In the genomic region with DNA sequence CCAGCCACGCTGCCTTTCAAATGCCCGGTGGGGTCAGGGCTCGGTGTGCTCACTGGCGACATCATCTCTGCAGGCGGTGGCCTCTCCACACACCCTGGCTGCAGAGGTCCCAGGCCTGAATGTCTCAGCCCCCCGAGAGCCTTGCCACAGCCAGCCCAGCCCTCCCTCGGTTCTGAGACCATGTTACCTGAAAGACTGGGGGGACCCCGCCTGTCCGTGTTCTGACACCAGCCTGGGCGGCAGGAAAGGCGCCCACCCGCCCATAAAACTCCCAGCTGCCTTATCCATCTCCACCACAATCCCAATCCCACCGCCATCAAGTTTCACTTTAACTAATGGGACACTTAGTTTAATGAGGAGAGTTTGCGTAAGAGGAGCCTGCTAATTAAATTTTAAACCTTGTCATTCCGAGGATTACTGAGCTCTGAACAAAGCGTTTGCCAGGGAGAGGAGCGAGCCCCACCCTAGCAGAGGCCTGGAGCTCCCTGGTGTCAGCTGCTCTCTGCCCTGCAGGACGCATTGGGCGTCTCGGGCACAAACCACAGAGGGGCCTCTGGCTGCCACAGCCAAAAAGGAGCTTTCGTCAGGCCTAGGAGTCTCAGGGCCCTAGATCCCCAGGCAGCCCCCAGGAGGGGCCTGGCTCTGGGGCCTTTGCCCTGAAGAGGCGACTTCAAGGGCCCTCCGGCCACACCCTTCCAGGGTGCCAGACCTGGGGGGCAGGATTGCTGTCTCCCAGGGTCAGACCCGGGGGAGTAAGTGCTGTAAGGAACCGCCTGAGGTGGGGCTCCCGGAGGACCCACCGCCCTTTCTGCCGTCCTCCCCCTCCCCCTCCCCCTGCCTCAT, we compare ENCODE assay signal across 2 cellular contexts.
TF ChIP-seq lines count a peak whose summit lies in the region.

No MANE protein-coding gene starts in this region.

TF ChIP-seq in HEK293, 187 proteins besides CTCF, POLR2A, EP300 and RAD21 (continues in another document):
- TF ChIP-seq ZFP41 (tag by site-specific recombination; IDR thresholded peaks at IDR 0.05; ENCODE audit: borderline replicate concordance): no peak
- TF ChIP-seq ZNF768 (tag by site-specific recombination; IDR thresholded peaks at IDR 0.05): no peak
- TF ChIP-seq, protein P1, sequence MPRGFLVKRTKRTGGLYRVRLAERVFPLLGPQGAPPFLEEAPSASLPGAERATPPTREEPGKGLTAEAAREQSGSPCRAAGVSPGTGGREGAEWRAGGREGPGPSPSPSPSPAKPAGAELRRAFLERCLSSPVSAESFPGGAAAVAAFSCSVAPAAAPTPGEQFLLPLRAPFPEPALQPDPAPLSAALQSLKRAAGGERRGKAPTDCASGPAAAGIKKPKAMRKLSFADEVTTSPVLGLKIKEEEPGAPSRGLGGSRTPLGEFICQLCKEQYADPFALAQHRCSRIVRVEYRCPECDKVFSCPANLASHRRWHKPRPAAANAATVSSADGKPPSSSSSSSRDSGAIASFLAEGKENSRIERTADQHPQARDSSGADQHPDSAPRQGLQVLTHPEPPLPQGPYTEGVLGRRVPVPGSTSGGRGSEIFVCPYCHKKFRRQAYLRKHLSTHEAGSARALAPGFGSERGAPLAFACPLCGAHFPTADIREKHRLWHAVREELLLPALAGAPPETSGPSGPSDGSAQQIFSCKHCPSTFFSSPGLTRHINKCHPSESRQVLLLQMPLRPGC (tag by site-specific recombination; IDR thresholded peaks at IDR 0.05): peak; percentile 35; the same call in 1 of the 2 replicates
- no peak for TF ChIP-seq ZNF132 (tag by site-specific recombination; IDR thresholded peaks at IDR 0.05; ENCODE audit: borderline replicate concordance)
- TF ChIP-seq, protein P2, sequence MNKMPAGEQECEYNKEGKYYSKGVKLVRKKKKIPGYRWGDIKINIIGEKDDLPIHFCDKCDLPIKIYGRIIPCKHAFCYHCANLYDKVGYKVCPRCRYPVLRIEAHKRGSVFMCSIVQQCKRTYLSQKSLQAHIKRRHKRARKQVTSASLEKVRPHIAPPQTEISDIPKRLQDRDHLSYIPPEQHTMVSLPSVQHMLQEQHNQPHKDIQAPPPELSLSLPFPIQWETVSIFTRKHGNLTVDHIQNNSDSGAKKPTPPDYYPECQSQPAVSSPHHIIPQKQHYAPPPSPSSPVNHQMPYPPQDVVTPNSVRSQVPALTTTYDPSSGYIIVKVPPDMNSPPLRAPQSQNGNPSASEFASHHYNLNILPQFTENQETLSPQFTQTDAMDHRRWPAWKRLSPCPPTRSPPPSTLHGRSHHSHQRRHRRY (tag by site-specific recombination; IDR thresholded peaks at IDR 0.05): no peak
- no peak for TF ChIP-seq ZNF473 (tag by site-specific recombination; IDR thresholded peaks at IDR 0.05)
- no peak for TF ChIP-seq ZNF561 (tag by site-specific recombination; IDR thresholded peaks at IDR 0.05; ENCODE audit: borderline replicate concordance)
- no peak for TF ChIP-seq KLF8 (tag by site-specific recombination; IDR thresholded peaks at IDR 0.05)
- no peak for TF ChIP-seq ZSCAN23 (tag by site-specific recombination; IDR thresholded peaks at IDR 0.05)
- TF ChIP-seq KLF1 (tag by site-specific recombination; IDR thresholded peaks at IDR 0.05): peak; percentile 99
- TF ChIP-seq IKZF3 (tag by site-specific recombination; IDR thresholded peaks at IDR 0.05): 0 out of 2 replicates have a peak, but pooled peaks have one; percentile 34
- TF ChIP-seq HOXC10 (CRISPR knock-in tag; IDR thresholded peaks at IDR 0.05): no peak
- TF ChIP-seq, protein P3, sequence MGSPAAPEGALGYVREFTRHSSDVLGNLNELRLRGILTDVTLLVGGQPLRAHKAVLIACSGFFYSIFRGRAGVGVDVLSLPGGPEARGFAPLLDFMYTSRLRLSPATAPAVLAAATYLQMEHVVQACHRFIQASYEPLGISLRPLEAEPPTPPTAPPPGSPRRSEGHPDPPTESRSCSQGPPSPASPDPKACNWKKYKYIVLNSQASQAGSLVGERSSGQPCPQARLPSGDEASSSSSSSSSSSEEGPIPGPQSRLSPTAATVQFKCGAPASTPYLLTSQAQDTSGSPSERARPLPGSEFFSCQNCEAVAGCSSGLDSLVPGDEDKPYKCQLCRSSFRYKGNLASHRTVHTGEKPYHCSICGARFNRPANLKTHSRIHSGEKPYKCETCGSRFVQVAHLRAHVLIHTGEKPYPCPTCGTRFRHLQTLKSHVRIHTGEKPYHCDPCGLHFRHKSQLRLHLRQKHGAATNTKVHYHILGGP (tag by site-specific recombination; IDR thresholded peaks at IDR 0.05): no peak
- TF ChIP-seq ZBTB20 (tag by site-specific recombination; IDR thresholded peaks at IDR 0.05): no peak
- no peak for TF ChIP-seq ZNF133 (tag by site-specific recombination; IDR thresholded peaks at IDR 0.05)
- TF ChIP-seq, protein P4, sequence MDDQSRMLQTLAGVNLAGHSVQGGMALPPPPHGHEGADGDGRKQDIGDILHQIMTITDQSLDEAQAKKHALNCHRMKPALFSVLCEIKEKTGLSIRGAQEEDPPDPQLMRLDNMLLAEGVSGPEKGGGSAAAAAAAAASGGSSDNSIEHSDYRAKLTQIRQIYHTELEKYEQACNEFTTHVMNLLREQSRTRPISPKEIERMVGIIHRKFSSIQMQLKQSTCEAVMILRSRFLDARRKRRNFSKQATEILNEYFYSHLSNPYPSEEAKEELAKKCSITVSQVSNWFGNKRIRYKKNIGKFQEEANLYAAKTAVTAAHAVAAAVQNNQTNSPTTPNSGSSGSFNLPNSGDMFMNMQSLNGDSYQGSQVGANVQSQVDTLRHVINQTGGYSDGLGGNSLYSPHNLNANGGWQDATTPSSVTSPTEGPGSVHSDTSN (CRISPR knock-in tag; IDR thresholded peaks at IDR 0.05): no peak
- TF ChIP-seq ZNF433 (tag by site-specific recombination; IDR thresholded peaks at IDR 0.05; ENCODE audit: low read depth): no peak
- TF ChIP-seq, protein P5, sequence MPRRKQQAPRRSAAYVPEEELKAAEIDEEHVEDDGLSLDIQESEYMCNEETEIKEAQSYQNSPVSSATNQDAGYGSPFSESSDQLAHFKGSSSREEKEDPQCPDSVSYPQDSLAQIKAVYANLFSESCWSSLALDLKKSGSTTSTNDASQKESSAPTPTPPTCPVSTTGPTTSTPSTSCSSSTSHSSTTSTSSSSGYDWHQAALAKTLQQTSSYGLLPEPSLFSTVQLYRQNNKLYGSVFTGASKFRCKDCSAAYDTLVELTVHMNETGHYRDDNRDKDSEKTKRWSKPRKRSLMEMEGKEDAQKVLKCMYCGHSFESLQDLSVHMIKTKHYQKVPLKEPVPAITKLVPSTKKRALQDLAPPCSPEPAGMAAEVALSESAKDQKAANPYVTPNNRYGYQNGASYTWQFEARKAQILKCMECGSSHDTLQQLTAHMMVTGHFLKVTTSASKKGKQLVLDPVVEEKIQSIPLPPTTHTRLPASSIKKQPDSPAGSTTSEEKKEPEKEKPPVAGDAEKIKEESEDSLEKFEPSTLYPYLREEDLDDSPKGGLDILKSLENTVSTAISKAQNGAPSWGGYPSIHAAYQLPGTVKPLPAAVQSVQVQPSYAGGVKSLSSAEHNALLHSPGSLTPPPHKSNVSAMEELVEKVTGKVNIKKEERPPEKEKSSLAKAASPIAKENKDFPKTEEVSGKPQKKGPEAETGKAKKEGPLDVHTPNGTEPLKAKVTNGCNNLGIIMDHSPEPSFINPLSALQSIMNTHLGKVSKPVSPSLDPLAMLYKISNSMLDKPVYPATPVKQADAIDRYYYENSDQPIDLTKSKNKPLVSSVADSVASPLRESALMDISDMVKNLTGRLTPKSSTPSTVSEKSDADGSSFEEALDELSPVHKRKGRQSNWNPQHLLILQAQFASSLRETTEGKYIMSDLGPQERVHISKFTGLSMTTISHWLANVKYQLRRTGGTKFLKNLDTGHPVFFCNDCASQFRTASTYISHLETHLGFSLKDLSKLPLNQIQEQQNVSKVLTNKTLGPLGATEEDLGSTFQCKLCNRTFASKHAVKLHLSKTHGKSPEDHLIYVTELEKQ (tag by site-specific recombination; IDR thresholded peaks at IDR 0.05; ENCODE audit: borderline replicate concordance): peak; percentile 24; the same call in 1 of the 2 replicates
- TF ChIP-seq ZNF140 (tag by site-specific recombination; IDR thresholded peaks at IDR 0.05): no peak
- TF ChIP-seq ZNF792 (tag by site-specific recombination; IDR thresholded peaks at IDR 0.05): no peak

TF ChIP-seq in SK-N-SH, 30 proteins besides CTCF, POLR2A, EP300 and RAD21:
- TF ChIP-seq, protein P6, sequence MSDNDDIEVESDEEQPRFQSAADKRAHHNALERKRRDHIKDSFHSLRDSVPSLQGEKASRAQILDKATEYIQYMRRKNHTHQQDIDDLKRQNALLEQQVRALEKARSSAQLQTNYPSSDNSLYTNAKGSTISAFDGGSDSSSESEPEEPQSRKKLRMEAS (IDR thresholded peaks at IDR 0.05; ENCODE audit: low read depth): no peak
- TF ChIP-seq EZH2phosphoT487 (IDR thresholded peaks at IDR 0.05; ENCODE audit: borderline replicate concordance, low read depth): no peak
- no peak for TF ChIP-seq SIN3A (IDR thresholded peaks at IDR 0.05; ENCODE audit: borderline replicate concordance, low read depth, low read length)
- TF ChIP-seq RXRA (IDR thresholded peaks at IDR 0.05; ENCODE audit: borderline replicate concordance, low read depth): no peak
- TF ChIP-seq, protein P7, sequence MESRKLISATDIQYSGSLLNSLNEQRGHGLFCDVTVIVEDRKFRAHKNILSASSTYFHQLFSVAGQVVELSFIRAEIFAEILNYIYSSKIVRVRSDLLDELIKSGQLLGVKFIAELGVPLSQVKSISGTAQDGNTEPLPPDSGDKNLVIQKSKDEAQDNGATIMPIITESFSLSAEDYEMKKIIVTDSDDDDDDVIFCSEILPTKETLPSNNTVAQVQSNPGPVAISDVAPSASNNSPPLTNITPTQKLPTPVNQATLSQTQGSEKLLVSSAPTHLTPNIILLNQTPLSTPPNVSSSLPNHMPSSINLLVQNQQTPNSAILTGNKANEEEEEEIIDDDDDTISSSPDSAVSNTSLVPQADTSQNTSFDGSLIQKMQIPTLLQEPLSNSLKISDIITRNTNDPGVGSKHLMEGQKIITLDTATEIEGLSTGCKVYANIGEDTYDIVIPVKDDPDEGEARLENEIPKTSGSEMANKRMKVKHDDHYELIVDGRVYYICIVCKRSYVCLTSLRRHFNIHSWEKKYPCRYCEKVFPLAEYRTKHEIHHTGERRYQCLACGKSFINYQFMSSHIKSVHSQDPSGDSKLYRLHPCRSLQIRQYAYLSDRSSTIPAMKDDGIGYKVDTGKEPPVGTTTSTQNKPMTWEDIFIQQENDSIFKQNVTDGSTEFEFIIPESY (IDR thresholded peaks at IDR 0.05; ENCODE audit: borderline replicate concordance, low read depth): no peak
- TF ChIP-seq FOXJ3 (CRISPR knock-in tag; IDR thresholded peaks at IDR 0.05): no peak
- TF ChIP-seq NRF1 (IDR thresholded peaks at IDR 0.05; ENCODE audit: low read depth, low read length): no peak
- no peak for TF ChIP-seq JUND (IDR thresholded peaks at IDR 0.05)
- TF ChIP-seq GABPA (IDR thresholded peaks at IDR 0.05; ENCODE audit: low read depth): no peak
- TF ChIP-seq GATA2 (CRISPR knock-in tag; IDR thresholded peaks at IDR 0.05): no peak
- TF ChIP-seq, protein P4 (IDR thresholded peaks at IDR 0.05): no peak
- no peak for TF ChIP-seq SMC3 (IDR thresholded peaks at IDR 0.05; ENCODE audit: low read depth, low read length)
- TF ChIP-seq FOXM1 (IDR thresholded peaks at IDR 0.05; ENCODE audit: low read depth): no peak
- TF ChIP-seq, protein P8, sequence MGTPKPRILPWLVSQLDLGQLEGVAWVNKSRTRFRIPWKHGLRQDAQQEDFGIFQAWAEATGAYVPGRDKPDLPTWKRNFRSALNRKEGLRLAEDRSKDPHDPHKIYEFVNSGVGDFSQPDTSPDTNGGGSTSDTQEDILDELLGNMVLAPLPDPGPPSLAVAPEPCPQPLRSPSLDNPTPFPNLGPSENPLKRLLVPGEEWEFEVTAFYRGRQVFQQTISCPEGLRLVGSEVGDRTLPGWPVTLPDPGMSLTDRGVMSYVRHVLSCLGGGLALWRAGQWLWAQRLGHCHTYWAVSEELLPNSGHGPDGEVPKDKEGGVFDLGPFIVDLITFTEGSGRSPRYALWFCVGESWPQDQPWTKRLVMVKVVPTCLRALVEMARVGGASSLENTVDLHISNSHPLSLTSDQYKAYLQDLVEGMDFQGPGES (IDR thresholded peaks at IDR 0.05; ENCODE audit: low read depth, low read length): no peak
- TF ChIP-seq, protein P9, sequence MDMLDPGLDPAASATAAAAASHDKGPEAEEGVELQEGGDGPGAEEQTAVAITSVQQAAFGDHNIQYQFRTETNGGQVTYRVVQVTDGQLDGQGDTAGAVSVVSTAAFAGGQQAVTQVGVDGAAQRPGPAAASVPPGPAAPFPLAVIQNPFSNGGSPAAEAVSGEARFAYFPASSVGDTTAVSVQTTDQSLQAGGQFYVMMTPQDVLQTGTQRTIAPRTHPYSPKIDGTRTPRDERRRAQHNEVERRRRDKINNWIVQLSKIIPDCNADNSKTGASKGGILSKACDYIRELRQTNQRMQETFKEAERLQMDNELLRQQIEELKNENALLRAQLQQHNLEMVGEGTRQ (IDR thresholded peaks at IDR 0.05; ENCODE audit: borderline replicate concordance, low read depth, low read length): no peak
- no peak for TF ChIP-seq RFX5 (IDR thresholded peaks at IDR 0.05; ENCODE audit: low read length)
- TF ChIP-seq MXI1 (IDR thresholded peaks at IDR 0.05; ENCODE audit: low read depth, low read length): no peak
